ENCODE assay signal across 1 cellular context in genomic region chr19:9528757-9529336, GRCh38.
TF ChIP-seq lines count a peak whose summit lies in the region.

No MANE protein-coding gene starts in this region.

TF ChIP-seq in liver, 16 proteins besides CTCF, POLR2A, EP300 and RAD21 (continued from another document):
- no peak for TF ChIP-seq ZBTB33 (IDR thresholded peaks at IDR 0.05)
- TF ChIP-seq RXRA (IDR thresholded peaks at IDR 0.05) = no peak
